ENCODE assay signal across 1 cellular context in the genomic region with DNA sequence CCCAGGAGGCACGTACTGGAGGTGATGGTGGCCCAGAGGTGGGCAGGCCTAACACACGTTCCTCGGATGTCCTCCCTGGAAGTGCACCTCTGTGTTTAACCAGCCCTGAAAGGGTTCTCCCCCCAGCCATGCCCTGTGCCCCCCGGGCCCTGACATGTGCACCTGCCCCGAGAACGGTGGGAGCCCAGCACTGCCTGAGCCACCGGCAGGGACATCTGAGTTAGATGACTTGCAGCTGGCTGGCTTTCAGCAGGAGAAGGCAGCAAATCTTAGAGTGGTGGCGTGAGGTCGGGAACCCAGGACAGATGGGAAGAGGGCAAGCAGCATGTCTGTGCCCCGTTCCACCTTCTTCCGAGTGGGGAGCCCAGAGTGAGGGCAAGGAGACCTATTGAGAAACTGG.
TF ChIP-seq lines count a peak whose summit lies in the region.

No MANE protein-coding gene starts in this region.

TF ChIP-seq in GM23338, 12 proteins besides CTCF, POLR2A, EP300 and RAD21 (continued from another document):
- TF ChIP-seq ZNF462 (CRISPR knock-in tag; IDR thresholded peaks at IDR 0.05) (no peak), POLR2AphosphoS5 (IDR thresholded peaks at IDR 0.05; ENCODE audit: low read depth) (no peak), ZNF331 (CRISPR knock-in tag; IDR thresholded peaks at IDR 0.05; ENCODE audit: low read depth) (no peak), JUNB (IDR thresholded peaks at IDR 0.05; ENCODE audit: unreplicated experiment) (no peak), CREB1 (CRISPR knock-in tag; IDR thresholded peaks at IDR 0.05; ENCODE audit: low read depth) (no peak)
